ENCODE assay signal across 1 cellular context in the genomic region with DNA sequence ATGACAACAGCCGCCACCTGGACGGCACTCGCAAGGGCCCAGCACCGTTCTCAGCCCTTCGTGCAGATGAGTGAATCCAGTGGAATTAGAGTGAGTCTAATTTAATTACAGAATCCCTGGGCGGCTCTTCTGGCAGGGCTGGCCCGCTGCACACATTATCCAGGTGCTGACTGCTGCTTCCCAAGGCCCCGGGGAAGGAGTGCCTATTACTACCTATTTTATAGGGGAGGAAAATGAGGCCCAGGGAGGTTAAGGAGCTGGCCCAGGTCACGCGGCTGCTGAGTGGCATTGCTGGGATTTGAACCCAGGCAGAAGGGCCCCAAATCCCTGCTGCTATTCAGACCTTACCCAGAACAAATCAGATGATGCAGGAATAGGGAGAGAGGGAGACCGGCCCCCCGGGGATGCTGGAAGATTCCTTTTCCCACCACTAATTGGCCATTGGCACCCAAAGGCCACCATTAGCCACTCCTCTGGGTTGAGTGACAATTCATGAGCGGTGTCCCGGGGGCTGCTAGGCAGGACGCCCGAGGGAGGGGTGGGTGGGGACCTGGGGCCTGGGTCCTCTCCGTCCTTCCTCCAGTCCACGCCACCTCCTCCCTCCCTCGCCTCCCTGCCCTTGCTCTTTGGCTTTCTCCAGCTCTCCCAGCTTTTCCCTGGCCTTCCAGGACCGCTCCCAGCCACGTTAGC.
TF ChIP-seq lines count a peak whose summit lies in the region.

No MANE protein-coding gene starts in this region.

TF ChIP-seq in GM23338, 12 proteins besides CTCF, POLR2A, EP300 and RAD21 (continued from another document):
- TF ChIP-seq, protein P1, sequence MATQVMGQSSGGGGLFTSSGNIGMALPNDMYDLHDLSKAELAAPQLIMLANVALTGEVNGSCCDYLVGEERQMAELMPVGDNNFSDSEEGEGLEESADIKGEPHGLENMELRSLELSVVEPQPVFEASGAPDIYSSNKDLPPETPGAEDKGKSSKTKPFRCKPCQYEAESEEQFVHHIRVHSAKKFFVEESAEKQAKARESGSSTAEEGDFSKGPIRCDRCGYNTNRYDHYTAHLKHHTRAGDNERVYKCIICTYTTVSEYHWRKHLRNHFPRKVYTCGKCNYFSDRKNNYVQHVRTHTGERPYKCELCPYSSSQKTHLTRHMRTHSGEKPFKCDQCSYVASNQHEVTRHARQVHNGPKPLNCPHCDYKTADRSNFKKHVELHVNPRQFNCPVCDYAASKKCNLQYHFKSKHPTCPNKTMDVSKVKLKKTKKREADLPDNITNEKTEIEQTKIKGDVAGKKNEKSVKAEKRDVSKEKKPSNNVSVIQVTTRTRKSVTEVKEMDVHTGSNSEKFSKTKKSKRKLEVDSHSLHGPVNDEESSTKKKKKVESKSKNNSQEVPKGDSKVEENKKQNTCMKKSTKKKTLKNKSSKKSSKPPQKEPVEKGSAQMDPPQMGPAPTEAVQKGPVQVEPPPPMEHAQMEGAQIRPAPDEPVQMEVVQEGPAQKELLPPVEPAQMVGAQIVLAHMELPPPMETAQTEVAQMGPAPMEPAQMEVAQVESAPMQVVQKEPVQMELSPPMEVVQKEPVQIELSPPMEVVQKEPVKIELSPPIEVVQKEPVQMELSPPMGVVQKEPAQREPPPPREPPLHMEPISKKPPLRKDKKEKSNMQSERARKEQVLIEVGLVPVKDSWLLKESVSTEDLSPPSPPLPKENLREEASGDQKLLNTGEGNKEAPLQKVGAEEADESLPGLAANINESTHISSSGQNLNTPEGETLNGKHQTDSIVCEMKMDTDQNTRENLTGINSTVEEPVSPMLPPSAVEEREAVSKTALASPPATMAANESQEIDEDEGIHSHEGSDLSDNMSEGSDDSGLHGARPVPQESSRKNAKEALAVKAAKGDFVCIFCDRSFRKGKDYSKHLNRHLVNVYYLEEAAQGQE (IDR thresholded peaks at IDR 0.05; ENCODE audit: unreplicated experiment): no peak
- TF ChIP-seq EZH2 (IDR thresholded peaks at IDR 0.05; ENCODE audit: low read depth, unreplicated experiment) (no peak), NANOG (IDR thresholded peaks at IDR 0.05; ENCODE audit: borderline replicate concordance) (no peak), JUNB (IDR thresholded peaks at IDR 0.05; ENCODE audit: unreplicated experiment) (no peak)
- TF ChIP-seq, protein P2, sequence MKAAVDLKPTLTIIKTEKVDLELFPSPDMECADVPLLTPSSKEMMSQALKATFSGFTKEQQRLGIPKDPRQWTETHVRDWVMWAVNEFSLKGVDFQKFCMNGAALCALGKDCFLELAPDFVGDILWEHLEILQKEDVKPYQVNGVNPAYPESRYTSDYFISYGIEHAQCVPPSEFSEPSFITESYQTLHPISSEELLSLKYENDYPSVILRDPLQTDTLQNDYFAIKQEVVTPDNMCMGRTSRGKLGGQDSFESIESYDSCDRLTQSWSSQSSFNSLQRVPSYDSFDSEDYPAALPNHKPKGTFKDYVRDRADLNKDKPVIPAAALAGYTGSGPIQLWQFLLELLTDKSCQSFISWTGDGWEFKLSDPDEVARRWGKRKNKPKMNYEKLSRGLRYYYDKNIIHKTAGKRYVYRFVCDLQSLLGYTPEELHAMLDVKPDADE (IDR thresholded peaks at IDR 0.05): no peak
